In genomic region chr1:108190001-108190634, GRCh38 we compare ENCODE assay signal across 23 cellular contexts. TPM values are rescaled to one million over a fixed set of nuclear protein-coding genes. Genes with fewer than 3 reads are reported as not detected.
"Had no signal": no experiment of that assay in that cellular context is flagged by ENCODE, and none has a peak within 500 bp of the region (broad histone marks: within the 10 kb centered on the region; RNA-seq: fewer than 3 reads in every experiment).

No MANE protein-coding gene starts in this region.

- H3K27ac ChIP-seq: esophagus muscularis mucosa, right atrium auricular region had no signal

- H3K4me1 ChIP-seq: right atrium auricular region had no signal

- H3K9me3 ChIP-seq: esophagus muscularis mucosa, right atrium auricular region had no signal

- ATAC-seq: activated CD8-positive, alpha-beta memory T cell treated with anti-CD3 and anti-CD28 coated beads, Interleukin-2, amount 10 ng/mL, durations not matched to agents 7 days and 5 days; natural killer cell had no signal

- H3K27me3 Mint-ChIP-seq: activated CD8-positive, alpha-beta memory T cell treated with anti-CD3 and anti-CD28 coated beads, Interleukin-2, amount 10 ng/mL, durations not matched to agents 7 days and 5 days; activated naive CD8-positive, alpha-beta T cell; activated T-cell treated with anti-CD3 and anti-CD28 coated beads, Interleukin-2, amount 50 U/mL, for 24 hours; brain; stimulated activated naive B cell treated with anti-CD40 and anti-IgM and Interleukin-4, amounts not matched to agents 10 μg/mL and 1 μg/mL and 100 μg/mL, for 72 hours; type B pancreatic cell had no signal

- H3K27me3 ChIP-seq: esophagus muscularis mucosa, right atrium auricular region had no signal

- DNase-seq: activated CD4-positive, alpha-beta T cell treated with anti-CD3 and anti-CD28 coated beads, Interleukin-2, amount 50 U/mL, for 48 hours; activated CD4-positive, CD25-positive, alpha-beta regulatory T cell treated with anti-CD3 and anti-CD28 coated beads, Interleukin-2, amount 50 U/mL, for 72 hours; activated CD8-positive, alpha-beta memory T cell treated with anti-CD3 and anti-CD28 coated beads, Interleukin-2, amount 10 ng/mL, durations not matched to agents 7 days and 5 days; activated gamma-delta T cell; activated T-cell treated with anti-CD3 and anti-CD28 coated beads, Interleukin-2, amount 50 U/mL, for 24 hours; amygdala; cerebellar nuclear complex; dermis blood vessel endothelial cell; glutamatergic neuron; immature natural killer cell; natural killer cell; nucleus accumbens; stimulated activated CD4-positive, alpha-beta T cell treated with anti-CD3 and anti-CD28 coated beads, Interleukin-1b, Interleukin-23, amount 100 ng/mL, for 48 hours; substantia nigra had no signal

- H3K4me3 ChIP-seq: esophagus muscularis mucosa, right atrium auricular region had no signal

- H3K4me1 Mint-ChIP-seq: brain, immature natural killer cell had no signal

- H3K4me3 Mint-ChIP-seq: activated CD8-positive, alpha-beta memory T cell treated with anti-CD3 and anti-CD28 coated beads, Interleukin-2, amount 10 ng/mL, durations not matched to agents 7 days and 5 days; activated naive CD8-positive, alpha-beta T cell; activated T-cell treated with anti-CD3 and anti-CD28 coated beads, Interleukin-2, amount 50 U/mL, for 24 hours; brain; immature natural killer cell; natural killer cell; stimulated activated naive B cell treated with anti-CD40 and anti-IgM and Interleukin-4, amounts not matched to agents 10 μg/mL and 1 μg/mL and 100 μg/mL, for 72 hours; type B pancreatic cell had no signal

- H3K27ac Mint-ChIP-seq: activated CD8-positive, alpha-beta memory T cell treated with anti-CD3 and anti-CD28 coated beads, Interleukin-2, amount 10 ng/mL, durations not matched to agents 7 days and 5 days; activated naive CD8-positive, alpha-beta T cell; activated T-cell treated with anti-CD3 and anti-CD28 coated beads, Interleukin-2, amount 50 U/mL, for 24 hours; brain; immature natural killer cell; natural killer cell; type B pancreatic cell had no signal

RNA-seq across cellular contexts. Expression of gene NBPF4, which starts 53.8 kb away (rescaled TPM):
- total RNA-seq: dermis blood vessel endothelial cell, esophagus muscularis mucosa, lung microvascular endothelial cell, mucosa of gallbladder, natural killer cell, posterior vena cava, right atrium auricular region had no signal
- polyA plus RNA-seq: immature natural killer cell had no signal
